10 cellular contexts compared by ENCODE assay signal in genomic region chr19:16886305-16886880, GRCh38. TPM values are rescaled to one million over a fixed set of nuclear protein-coding genes. Genes with fewer than 3 reads are reported as not detected.
DNase-seq lines count a peak whose midpoint lies in the region; ATAC-seq and TF ChIP-seq lines count a peak whose summit lies in the region.
"Had no signal": no experiment of that assay in that cellular context is flagged by ENCODE, and none has a peak within 500 bp of the region (broad histone marks: within the 10 kb centered on the region; RNA-seq: fewer than 3 reads in every experiment).

No MANE protein-coding gene starts in this region.

- in situ Hi-C loops in transverse colon (cut with MboI; ENCODE audit: low pct_ligation_motif_present in 1 of 4, low pct_unique_long_range_greater_than_20kb in 1 of 4, low sequenced_read_pairs in 3 of 4): no loop called here

- peak; percentile 67 for DNase-seq in MG63
- peak; percentile 83 for DNase-seq in dermis blood vessel endothelial cell
- peak; percentile 35 for DNase-seq in left kidney (ENCODE audit: low read depth, low spot score)
- peak; percentile 39 for DNase-seq in transverse colon
- DNase-seq in activated T-helper 2 cell treated with anti-CD3 and anti-CD28 coated beads, Interferon-gamma antibody, Interleukin-2, Interleukin-4, amounts not matched to agents 10 μg/mL and 5 μg/mL and 100 μg/mL, durations not matched to agents 14 hours and 24 hours and 36 hours (ENCODE audit: low spot score): no peak
- no peak for DNase-seq in CD8-positive, alpha-beta T cell
- no peak for DNase-seq in NCI-H446 treated with DMSO at 0.1 percent for 48 hours (lab: John Stamatoyannopoulos, UW)
- DNase-seq: NCI-H774 had no signal

- peak overlapping the region; percentile 49 to 63 (median 54) for H3K27ac ChIP-seq in transverse colon
- no peak overlapping the region for H3K27ac ChIP-seq in CD8-positive, alpha-beta T cell (ENCODE audit: low read depth, low read length)

- peak overlapping the region; percentile 24; the same call in 1 of the 2 replicates for H3K4me3 ChIP-seq in MG63
- no peak overlapping the region for H3K4me3 ChIP-seq in transverse colon
- H3K4me3 ChIP-seq in CD8-positive, alpha-beta T cell (ENCODE audit: low read depth, low read length): no peak overlapping the region

- ATAC-seq in CD8-positive, alpha-beta T cell: no peak

- H3K4me1 ChIP-seq in transverse colon: peaks cover 0 to 4% (median 1%) of the 10 kb centered on the region in 4 donors
- H3K4me1 ChIP-seq in CD8-positive, alpha-beta T cell (ENCODE audit: insufficient read depth, low read length): no peaks in the 10 kb centered on the region

- H3K9me3 Mint-ChIP-seq in activated T-helper 2 cell treated with anti-CD3 and anti-CD28 coated beads, Interferon-gamma antibody, Interleukin-2, Interleukin-4, amounts not matched to agents 10 μg/mL and 5 μg/mL and 100 μg/mL, durations not matched to agents 14 hours and 24 hours and 36 hours: peaks cover 17% of the 10 kb centered on the region
- H3K9me3 Mint-ChIP-seq in CD8-positive, alpha-beta T cell: peaks cover 13% of the 10 kb centered on the region

- H3K36me3 Mint-ChIP-seq in activated T-helper 2 cell treated with anti-CD3 and anti-CD28 coated beads, Interferon-gamma antibody, Interleukin-2, Interleukin-4, amounts not matched to agents 10 μg/mL and 5 μg/mL and 100 μg/mL, durations not matched to agents 14 hours and 24 hours and 36 hours (ENCODE audit: low read depth): peaks cover 10% of the 10 kb centered on the region
- H3K36me3 Mint-ChIP-seq in CD8-positive, alpha-beta T cell: peaks cover 9% of the 10 kb centered on the region

- no peaks in the 10 kb centered on the region for H3K27me3 Mint-ChIP-seq in activated T-helper 2 cell treated with anti-CD3 and anti-CD28 coated beads, Interferon-gamma antibody, Interleukin-2, Interleukin-4, amounts not matched to agents 10 μg/mL and 5 μg/mL and 100 μg/mL, durations not matched to agents 14 hours and 24 hours and 36 hours (ENCODE audit: low read depth)
- H3K27me3 Mint-ChIP-seq in CD8-positive, alpha-beta T cell (ENCODE audit: low read depth): peaks cover 10% of the 10 kb centered on the region

- H3K4me1 Mint-ChIP-seq in activated T-helper 2 cell treated with anti-CD3 and anti-CD28 coated beads, Interferon-gamma antibody, Interleukin-2, Interleukin-4, amounts not matched to agents 10 μg/mL and 5 μg/mL and 100 μg/mL, durations not matched to agents 14 hours and 24 hours and 36 hours (ENCODE audit: low read depth): peaks cover 4% of the 10 kb centered on the region
- H3K4me1 Mint-ChIP-seq in CD8-positive, alpha-beta T cell (ENCODE audit: low read depth): peaks cover 2% of the 10 kb centered on the region

- no peak for TF ChIP-seq POLR2A in transverse colon (IDR thresholded peaks at IDR 0.05)

- H3K9me3 ChIP-seq in MG63 (peaks cover 12% of the 10 kb centered on the region), transverse colon (peaks cover 8 to 13% of the 10 kb centered on the region in 2 donors)
- peaks cover 15% of the 10 kb centered on the region for H3K9me3 ChIP-seq in CD8-positive, alpha-beta T cell (ENCODE audit: low read length)

- CTCF ChIA-PET in CD8-positive, alpha-beta T cell (lab: Charles Lee): interaction anchor here (0.7 kb wide), 1 partner anchor 10 kb away, joined by 4 read pairs; no protein-coding TSS in a partner anchor

- H3K27me3 ChIP-seq in MG63 (no peaks in the 10 kb centered on the region), transverse colon (no peaks in the 10 kb centered on the region)
- no peaks in the 10 kb centered on the region for H3K27me3 ChIP-seq in CD8-positive, alpha-beta T cell (ENCODE audit: insufficient read depth, low read length)

- POLR2A ChIA-PET in CD8-positive, alpha-beta T cell (lab: Charles Lee): no interaction called here

- peak; percentile 57 for TF ChIP-seq EP300 in transverse colon (IDR thresholded peaks at IDR 0.05; ENCODE audit: low read depth)

- whole genome bisulfite sequencing in transverse colon (ENCODE audit: low coverage in 1 of 2), 2 donors: 54 to 55% methylated on average over 11 to 20 of the region's 20 CpGs

- TF ChIP-seq CTCF in transverse colon (IDR thresholded peaks at IDR 0.05): no peak
- no peak for TF ChIP-seq CTCF in CD8-positive, alpha-beta T cell (IDR thresholded peaks at IDR 0.05)

- no peak overlapping the region for H3K27ac Mint-ChIP-seq in activated T-helper 2 cell treated with anti-CD3 and anti-CD28 coated beads, Interferon-gamma antibody, Interleukin-2, Interleukin-4, amounts not matched to agents 10 μg/mL and 5 μg/mL and 100 μg/mL, durations not matched to agents 14 hours and 24 hours and 36 hours
- H3K27ac Mint-ChIP-seq in CD8-positive, alpha-beta T cell: no peak overlapping the region
- H3K27ac Mint-ChIP-seq: mesothelial cell of epicardium had no signal

- intact Hi-C loops in transverse colon (cut with DNase I; ENCODE audit: low total_unique reads): no loop called here
- intact Hi-C loops in activated T-helper 2 cell treated with anti-CD3 and anti-CD28 coated beads, Interferon-gamma antibody, Interleukin-2, Interleukin-4, amounts not matched to agents 10 μg/mL and 5 μg/mL and 100 μg/mL, durations not matched to agents 14 hours and 24 hours and 36 hours (cut with micrococcal nuclease): no loop called here
- intact Hi-C loops in CD8-positive, alpha-beta T cell (cut with DNase I, micrococcal nuclease): no loop called here

- no peak overlapping the region for H3K4me3 Mint-ChIP-seq in activated T-helper 2 cell treated with anti-CD3 and anti-CD28 coated beads, Interferon-gamma antibody, Interleukin-2, Interleukin-4, amounts not matched to agents 10 μg/mL and 5 μg/mL and 100 μg/mL, durations not matched to agents 14 hours and 24 hours and 36 hours (ENCODE audit: low read depth)
- H3K4me3 Mint-ChIP-seq in CD8-positive, alpha-beta T cell: no peak overlapping the region
- H3K4me3 Mint-ChIP-seq: IgD-negative memory B cell, mesothelial cell of epicardium had no signal

- H3K36me3 ChIP-seq in MG63 (no peaks in the 10 kb centered on the region), transverse colon (no peaks in the 10 kb centered on the region)
- no peaks in the 10 kb centered on the region for H3K36me3 ChIP-seq in CD8-positive, alpha-beta T cell (ENCODE audit: insufficient read depth, low read length)

RNA-seq across cellular contexts. Expression of gene F2RL3, which starts 2.4 kb away (rescaled TPM):
- total RNA-seq in MG63 (2014; rRNA removed; shearing (Covaris generic); ENCODE audit: low replicate concordance): not detected in 2 replicates
- total RNA-seq in dermis blood vessel endothelial cell (3.0 and 14.0 TPM in 2 replicates), transverse colon (10 to 100 TPM in 2 of 4 donors, 1 to 10 TPM in 2; 2.2 to 22.7 (median 9.1) TPM)
- not detected in 2 replicates for total RNA-seq in activated T-helper 2 cell treated with anti-CD3 and anti-CD28 coated beads, Interferon-gamma antibody, Interleukin-2, Interleukin-4, amounts not matched to agents 10 μg/mL and 5 μg/mL and 100 μg/mL, durations not matched to agents 14 hours and 24 hours and 36 hours
- total RNA-seq in CD8-positive, alpha-beta T cell: not detected
- total RNA-seq: mesothelial cell of epicardium had no signal

RNA-seq across cellular contexts. Expression of gene SIN3B, which starts 57.2 kb away (rescaled TPM):
- 24.3 and 44.1 TPM in 2 replicates for total RNA-seq in MG63 (2014; rRNA removed; shearing (Covaris generic); ENCODE audit: low replicate concordance)
- total RNA-seq in dermis blood vessel endothelial cell: 38.5 and 43.0 TPM in 2 replicates
- total RNA-seq in transverse colon: 100 to 1,000 TPM in 1 of 4 donors, 10 to 100 TPM in 3; 38.1 to 294 (median 66.5) TPM
- total RNA-seq in activated T-helper 2 cell treated with anti-CD3 and anti-CD28 coated beads, Interferon-gamma antibody, Interleukin-2, Interleukin-4, amounts not matched to agents 10 μg/mL and 5 μg/mL and 100 μg/mL, durations not matched to agents 14 hours and 24 hours and 36 hours: 40.3 and 40.5 TPM in 2 replicates
- total RNA-seq in CD8-positive, alpha-beta T cell: 10 to 100 TPM; 46.1 to 46.5 TPM

Comparison
In these comparisons a context has a peak if more than half of its experiments do, and no peak if none do; other contexts are left out.
1. DNase-seq: peak in MG63 (single experiment), dermis blood vessel endothelial cell (single experiment), left kidney (single experiment) and transverse colon (single experiment); none in activated T-helper 2 cell treated with anti-CD3 and anti-CD28 coated beads, Interferon-gamma antibody, Interleukin-2, Interleukin-4, amounts not matched to agents 10 μg/mL and 5 μg/mL and 100 μg/mL, durations not matched to agents 14 hours and 24 hours and 36 hours (single experiment), CD8-positive, alpha-beta T cell (0 of 7) and NCI-H446 treated with DMSO at 0.1 percent for 48 hours (single experiment).